24 cellular contexts compared by ENCODE assay signal in the genomic region with DNA sequence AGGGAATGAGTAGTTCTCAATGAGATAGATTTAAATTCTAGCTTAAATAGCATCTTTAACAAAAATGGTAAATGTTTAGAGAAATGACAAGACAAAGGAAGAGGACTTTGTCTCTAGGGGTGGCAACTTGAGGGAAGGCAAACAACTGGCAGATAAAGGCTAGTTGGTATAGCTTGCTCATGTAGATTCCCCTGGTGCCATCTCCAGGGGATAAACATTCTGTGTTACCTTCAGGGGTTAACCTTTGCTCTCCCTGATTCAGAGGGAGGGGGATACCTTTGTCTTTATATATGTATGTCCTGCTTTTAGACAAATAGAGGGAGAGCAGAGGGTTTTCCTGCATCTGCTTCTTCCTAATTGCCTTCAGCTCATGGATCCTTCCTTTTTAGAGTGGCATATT.
DNase-seq lines count a peak whose midpoint lies in the region; ATAC-seq and TF ChIP-seq lines count a peak whose summit lies in the region.
"Had no signal": no experiment of that assay in that cellular context is flagged by ENCODE, and none has a peak within 500 bp of the region (broad histone marks: within the 10 kb centered on the region; RNA-seq: fewer than 3 reads in every experiment).

No MANE protein-coding gene starts in this region.

- no peak overlapping the region for H4K91ac ChIP-seq in H9 (ENCODE audit: insufficient read length, low read depth, low read length)

- H3K56ac ChIP-seq in H9 (ENCODE audit: insufficient read length, low read depth, low read length): no peak overlapping the region

- no peak overlapping the region for H4K8ac ChIP-seq in H9 (replicated peaks; ENCODE audit: insufficient read length, low read depth, low read length)

- H3K27me3 Mint-ChIP-seq in Caco-2 (ENCODE audit: insufficient read depth, unreplicated experiment) (no peaks in the 10 kb centered on the region), H9 (ENCODE audit: low read depth) (no peaks in the 10 kb centered on the region), WTC11 (ENCODE audit: low read depth) (no peaks in the 10 kb centered on the region), nephron progenitor cell (ENCODE audit: low read depth, poor library complexity) (no peaks in the 10 kb centered on the region)
- H3K27me3 Mint-ChIP-seq: B cell; CD8-positive, alpha-beta memory T cell had no signal

- CTCF ChIA-PET in Caco-2 (lab: Charles Lee) (no interaction called here), WTC11 (lab: Charles Lee) (interaction anchor here (0.9 to 1.7 kb wide), 4 partner anchors 17 to 89 kb away, joined by 3 to 7 read pairs (median 4); no protein-coding TSS in a partner anchor)

- H3K27me3 ChIP-seq in Caco-2 (replicated peaks; ENCODE audit: control insufficient read depth, insufficient read depth, low read length): no peaks in the 10 kb centered on the region
- no peaks in the 10 kb centered on the region for H3K27me3 ChIP-seq in H9 (ENCODE audit: insufficient read depth, low read length)
- H3K27me3 ChIP-seq: SJCRH30 had no signal

- no peak overlapping the region for H3K4me3 Mint-ChIP-seq in Caco-2 (ENCODE audit: unreplicated experiment)
- no peak overlapping the region for H3K4me3 Mint-ChIP-seq in H9
- H3K4me3 Mint-ChIP-seq in WTC11: no peak overlapping the region
- no peak overlapping the region for H3K4me3 Mint-ChIP-seq in nephron progenitor cell
- H3K4me3 Mint-ChIP-seq: B cell; CD8-positive, alpha-beta memory T cell had no signal

- H3K36me3 Mint-ChIP-seq in Caco-2 (ENCODE audit: insufficient read depth, unreplicated experiment): no peaks in the 10 kb centered on the region
- peaks cover 0 to 4% (median 3%) of the 10 kb centered on the region in 3 experiments; a peak in 3 of 7 replicates for H3K36me3 Mint-ChIP-seq in H9 (ENCODE audit: insufficient read depth in 1 of 3, low read depth in 3 of 3)
- peaks cover 3% of the 10 kb centered on the region for H3K36me3 Mint-ChIP-seq in WTC11
- H3K36me3 Mint-ChIP-seq in nephron progenitor cell (ENCODE audit: low read depth): no peaks in the 10 kb centered on the region

- H3K9ac ChIP-seq in H9 (ENCODE audit: extremely low read depth, insufficient read length, low read length): no peak overlapping the region

- H3K4me1 Mint-ChIP-seq in Caco-2 (ENCODE audit: low read depth, unreplicated experiment) (peaks cover 13% of the 10 kb centered on the region), H9 (peaks cover 35 to 37% of the 10 kb centered on the region in 2 experiments), WTC11 (peaks cover 54% of the 10 kb centered on the region), nephron progenitor cell (peaks cover 34% of the 10 kb centered on the region)
- H3K4me1 Mint-ChIP-seq: B cell; CD8-positive, alpha-beta memory T cell had no signal

- no peak overlapping the region for H3K27ac ChIP-seq in H9 (ENCODE audit: insufficient read length, low read depth, low read length)
- H3K27ac ChIP-seq: C4-2B, HL-60, PC-9, SJCRH30 had no signal

- no peak overlapping the region for H3K23ac ChIP-seq in H9 (ENCODE audit: insufficient read length, low read depth, low read length)

- H3K9me3 ChIP-seq in Caco-2: no peaks in the 10 kb centered on the region
- no peaks in the 10 kb centered on the region for H3K9me3 ChIP-seq in H9 (ENCODE audit: control insufficient read depth, low read depth, low read length)
- H3K9me3 ChIP-seq: SJCRH30 had no signal

- H2BK5ac ChIP-seq in H9 (ENCODE audit: insufficient read length, low read length): no peak overlapping the region

- H3K36me3 ChIP-seq in Caco-2 (ENCODE audit: control insufficient read depth, insufficient read depth, low read length): no peaks in the 10 kb centered on the region
- H3K36me3 ChIP-seq: SJCRH30 had no signal

- no peaks in the 10 kb centered on the region for H3K23me2 ChIP-seq in H9 (ENCODE audit: insufficient read length, low read depth, low read length, poor library complexity, severe bottlenecking)

- H2BK20ac ChIP-seq in H9 (ENCODE audit: low read depth, low read length, poor library complexity, severe bottlenecking): no peak overlapping the region

- TF ChIP-seq CTCF in Caco-2 (IDR thresholded peaks at IDR 0.05; ENCODE audit: insufficient read depth in 1 of 2, low read depth in 1 of 2, low read length in 1 of 2, severe bottlenecking in 1 of 2, unreplicated experiment in 1 of 2) (no peak), H9 (conservative IDR thresholded peaks at IDR 0.05) (no peak), WTC11 (IDR thresholded peaks at IDR 0.05) (no peak), nephron progenitor cell (IDR thresholded peaks at IDR 0.05) (no peak)

- ATAC-seq in WTC11 (peak; percentile 21; the same call in 1 of the 2 replicates), HG02642 (IDR thresholded peaks at IDR 0.05; ENCODE audit: poor library complexity, unreplicated experiment) (no peak), HG03432 (IDR thresholded peaks at IDR 0.05; ENCODE audit: unreplicated experiment) (no peak)
- ATAC-seq: K562, Right ventricle myocardium inferior, SK-N-SH treated with all-trans-retinoic acid at 6 μM for 48 hours had no signal

- no peak overlapping the region for H2BK15ac ChIP-seq in H9 (ENCODE audit: low read depth, low read length)

- H3K14ac ChIP-seq in H9 (ENCODE audit: insufficient read depth, low read length): no peak overlapping the region

- H3K27ac Mint-ChIP-seq in Caco-2 (ENCODE audit: unreplicated experiment): peak overlapping the region; percentile 79
- H3K27ac Mint-ChIP-seq in H9: peak overlapping the region; percentile 1 to 94 (median 22); a peak in 4 of 7 replicates
- peak overlapping the region; percentile 90 for H3K27ac Mint-ChIP-seq in WTC11
- peak overlapping the region; percentile 38 for H3K27ac Mint-ChIP-seq in nephron progenitor cell
- H3K27ac Mint-ChIP-seq: B cell; CD8-positive, alpha-beta memory T cell had no signal

- H2AK5ac ChIP-seq in H9 (ENCODE audit: insufficient read length, low read length): no peak overlapping the region

- H3K4me3 ChIP-seq in Caco-2 (ENCODE audit: low read depth, low read length): no peak overlapping the region
- H3K4me3 ChIP-seq: K562, PC-9, SJCRH30 had no signal

- POLR2A ChIA-PET in Caco-2 (lab: Charles Lee) (no interaction called here), WTC11 (lab: Charles Lee) (interaction anchor here (0.9 kb wide), 1 partner anchor 9 kb away, joined by 3 read pairs; no protein-coding TSS in a partner anchor)

- intact Hi-C loops in Caco-2 (cut with micrococcal nuclease; ENCODE audit: unreplicated experiment): loop anchor here (1.0 kb wide), 1 partner anchor 16 kb away; no protein-coding TSS in a partner anchor

- H3K79me2 ChIP-seq in H9 (ENCODE audit: insufficient read depth, low read length): no peaks in the 10 kb centered on the region

- H2BK12ac ChIP-seq in H9 (ENCODE audit: insufficient read length, low read depth, low read length): no peak overlapping the region

- H2BK120ac ChIP-seq in H9 (ENCODE audit: low read depth, low read length, poor library complexity, severe bottlenecking): no peak overlapping the region

- H4K5ac ChIP-seq in H9 (ENCODE audit: insufficient read length, low read depth, low read length): no peak overlapping the region

- H3K9me3 Mint-ChIP-seq in Caco-2 (ENCODE audit: unreplicated experiment) (no peaks in the 10 kb centered on the region), H9 (no peaks in the 10 kb centered on the region), WTC11 (peaks cover 4% of the 10 kb centered on the region; the same call in 1 of the 2 replicates), nephron progenitor cell (no peaks in the 10 kb centered on the region)
- H3K9me3 Mint-ChIP-seq: CD8-positive, alpha-beta memory T cell had no signal

- peaks cover 8% of the 10 kb centered on the region for H3K4me1 ChIP-seq in Caco-2
- peaks cover 10% of the 10 kb centered on the region; the same call in 1 of the 2 replicates for H3K4me1 ChIP-seq in H9 (ENCODE audit: insufficient read depth, low read length)

- no peak overlapping the region for H2AFZ ChIP-seq in H9 (ENCODE audit: low read length)
- H2AFZ ChIP-seq: PC-9 had no signal

- no TSS peak for BruUV-seq in Caco-2 (replicated peaks; lab: Mats Ljungman, UMichigan)

- H3T11ph ChIP-seq in H9 (ENCODE audit: low read length): no peak overlapping the region

- no peak overlapping the region for H3K4ac ChIP-seq in H9 (ENCODE audit: low read depth, low read length)

- H4K20me1 ChIP-seq in H9 (ENCODE audit: control insufficient read depth, insufficient read depth, insufficient read length): no peaks in the 10 kb centered on the region

- H3K79me1 ChIP-seq in H9 (ENCODE audit: insufficient read depth, low read depth, low read length, poor library complexity, severe bottlenecking): no peaks in the 10 kb centered on the region

- H3K4me2 ChIP-seq in H9 (ENCODE audit: insufficient read depth, insufficient read length, low read length): no peak overlapping the region
- H3K4me2 ChIP-seq: PC-9 had no signal

- no peak overlapping the region for H3K18ac ChIP-seq in H9 (ENCODE audit: insufficient read length, low read depth, low read length)

- no peak for DNase-seq in Caco-2
- DNase-seq in H9: no peak
- DNase-seq in WTC11 (ENCODE audit: low spot score): no peak
- DNase-seq in nephron progenitor cell: no peak
- DNase-seq in CD1c-positive myeloid dendritic cell (ENCODE audit: extremely low spot score): no peak
- no peak for DNase-seq in stimulated activated CD4-positive, alpha-beta T cell treated with anti-CD3 and anti-CD28 coated beads, Interleukin-2, amount 100 ng/mL, for 24 hours
- DNase-seq: Calu3; CD8-positive, alpha-beta memory T cell; GF-D8; Kasumi-1; NCI-H1105; NCI-H1436 treated with DMSO at 0.1 percent for 48 hours; NCI-H2029; NCI-H82; PC-9; SJCRH30 had no signal

TF ChIP-seq in WTC11, 78 proteins besides CTCF, POLR2A, EP300 and RAD21 (continues in another document):
- TF ChIP-seq ATF1 (CRISPR knock-in tag; IDR thresholded peaks at IDR 0.05) (no peak), TEAD1 (CRISPR knock-in tag; IDR thresholded peaks at IDR 0.05) (no peak), NFYB (CRISPR knock-in tag; conservative IDR thresholded peaks at IDR 0.05; ENCODE audit: low read depth) (no peak), ZNF416 (CRISPR knock-in tag; IDR thresholded peaks at IDR 0.05) (no peak), CREM (CRISPR knock-in tag; IDR thresholded peaks at IDR 0.05) (no peak)
- TF ChIP-seq, protein P1, sequence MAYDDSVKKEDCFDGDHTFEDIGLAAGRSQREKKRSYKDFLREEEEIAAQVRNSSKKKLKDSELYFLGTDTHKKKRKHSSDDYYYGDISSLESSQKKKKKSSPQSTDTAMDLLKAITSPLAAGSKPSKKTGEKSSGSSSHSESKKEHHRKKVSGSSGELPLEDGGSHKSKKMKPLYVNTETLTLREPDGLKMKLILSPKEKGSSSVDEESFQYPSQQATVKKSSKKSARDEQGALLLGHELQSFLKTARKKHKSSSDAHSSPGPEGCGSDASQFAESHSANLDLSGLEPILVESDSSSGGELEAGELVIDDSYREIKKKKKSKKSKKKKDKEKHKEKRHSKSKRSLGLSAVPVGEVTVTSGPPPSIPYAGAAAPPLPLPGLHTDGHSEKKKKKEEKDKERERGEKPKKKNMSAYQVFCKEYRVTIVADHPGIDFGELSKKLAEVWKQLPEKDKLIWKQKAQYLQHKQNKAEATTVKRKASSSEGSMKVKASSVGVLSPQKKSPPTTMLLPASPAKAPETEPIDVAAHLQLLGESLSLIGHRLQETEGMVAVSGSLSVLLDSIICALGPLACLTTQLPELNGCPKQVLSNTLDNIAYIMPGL (CRISPR knock-in tag; IDR thresholded peaks at IDR 0.05): no peak

Comparison
In these comparisons a context has a peak if more than half of its experiments do, and no peak if none do; other contexts are left out.
1. H3K27ac Mint-ChIP-seq: peak in every context shown above with its lines; median percentile 90 in WTC11; 79 in Caco-2; 38 in nephron progenitor cell; 22 in H9.